Comparison of ENCODE assay signal across 29 cellular contexts in genomic region chr22:22125579-22126468, GRCh38.
"Had no signal": no experiment of that assay in that cellular context is flagged by ENCODE, and none has a peak within 500 bp of the region (broad histone marks: within the 10 kb centered on the region; RNA-seq: fewer than 3 reads in every experiment).

No MANE protein-coding gene starts in this region.

- H3K4me3 Mint-ChIP-seq: activated CD4-positive, alpha-beta T cell treated with anti-CD3 and anti-CD28 coated beads, Interleukin-2, amount 10 ng/mL, durations not matched to agents 7 days and 5 days; activated CD8-positive, alpha-beta T cell treated with anti-CD3 and anti-CD28 coated beads, Interleukin-2, amount 10 ng/mL, durations not matched to agents 7 days and 5 days; activated T-cell treated with anti-CD3 and anti-CD28 coated beads, Interleukin-2, amount 50 U/mL, for 72 hours; mesothelial cell of epicardium; nephron progenitor cell; T-helper 2 cell treated with Interferon-gamma antibody and Interleukin-4, amounts not matched to agents 5 μg/mL and 100 μg/mL, for 36 hours had no signal

- H3K4me1 ChIP-seq: adrenal gland, breast epithelium, right atrium auricular region, tibial nerve, vagina had no signal

- H3K36me3 ChIP-seq: adrenal gland, breast epithelium, right atrium auricular region, tibial nerve, vagina had no signal

- ATAC-seq: activated CD8-positive, alpha-beta T cell treated with anti-CD3 and anti-CD28 coated beads, Interleukin-2, amount 10 ng/mL, durations not matched to agents 7 days and 5 days; activated T-cell treated with anti-CD3 and anti-CD28 coated beads, Interleukin-2, amount 50 U/mL, for 72 hours; left lobe of liver; stimulated activated naive CD8-positive, alpha-beta T cell treated with anti-CD3 and anti-CD28 coated beads, Interleukin-15, Interleukin-2, amounts not matched to agents 100 U/mL and 50 U/mL, for 24 hours had no signal

- H3K4me3 ChIP-seq: adrenal gland, breast epithelium, lung, right atrium auricular region, tibial nerve, vagina had no signal

- H3K36me3 Mint-ChIP-seq: mesothelial cell of epicardium had no signal

- H3K9me3 Mint-ChIP-seq: activated CD4-positive, alpha-beta T cell treated with anti-CD3 and anti-CD28 coated beads, Interleukin-2, amount 10 ng/mL, durations not matched to agents 7 days and 5 days; activated T-cell treated with anti-CD3 and anti-CD28 coated beads, Interleukin-2, amount 50 U/mL, for 72 hours; mesothelial cell of epicardium; nephron progenitor cell; T-helper 2 cell treated with Interferon-gamma antibody and Interleukin-4, amounts not matched to agents 5 μg/mL and 100 μg/mL, for 36 hours had no signal

- H3K27me3 ChIP-seq: adrenal gland, right atrium auricular region, vagina had no signal

- H3K9me3 ChIP-seq: adrenal gland, breast epithelium, right atrium auricular region, tibial nerve, vagina had no signal

- H3K27ac ChIP-seq: adrenal gland, breast epithelium, right atrium auricular region, tibial nerve, vagina had no signal

- H3K27ac Mint-ChIP-seq: activated CD4-positive, alpha-beta T cell treated with anti-CD3 and anti-CD28 coated beads, Interleukin-2, amount 10 ng/mL, durations not matched to agents 7 days and 5 days; activated CD8-positive, alpha-beta T cell treated with anti-CD3 and anti-CD28 coated beads, Interleukin-2, amount 10 ng/mL, durations not matched to agents 7 days and 5 days; activated T-cell treated with anti-CD3 and anti-CD28 coated beads, Interleukin-2, amount 50 U/mL, for 72 hours; mesothelial cell of epicardium; nephron progenitor cell; progenitor cell of endocrine pancreas; T-helper 2 cell treated with Interferon-gamma antibody and Interleukin-4, amounts not matched to agents 5 μg/mL and 100 μg/mL, for 36 hours had no signal

- DNase-seq: activated CD4-positive, alpha-beta T cell treated with anti-CD3 and anti-CD28 coated beads, Interleukin-2, amount 10 ng/mL, durations not matched to agents 7 days and 5 days; activated CD8-positive, alpha-beta memory T cell treated with anti-CD3 and anti-CD28 coated beads, Interleukin-2, amount 50 U/mL, for 4 hours; activated CD8-positive, alpha-beta T cell treated with anti-CD3 and anti-CD28 coated beads, Interleukin-2, amount 10 ng/mL, durations not matched to agents 7 days and 5 days; activated effector memory CD4-positive, alpha-beta T cell treated with anti-CD3 and anti-CD28 coated beads, Interleukin-2, amount 50 U/mL, for 16 hours; activated naive CD4-positive, alpha-beta T cell treated with anti-CD3 and anti-CD28 coated beads, Interleukin-2, amount 50 U/mL, for 16 hours; activated T-cell treated with anti-CD3 and anti-CD28 coated beads, Interleukin-2, amount 50 U/mL, for 72 hours; adrenal gland; cerebellar nuclear complex; cortex of kidney; hypothalamus; nephron progenitor cell; stimulated activated CD4-positive, alpha-beta T cell treated with anti-CD3 and anti-CD28 coated beads, Interleukin-12 subunit alpha, Interleukin-12 subunit beta, amount 100 ng/mL, for 4 hours; stimulated activated CD4-positive, alpha-beta T cell treated with anti-CD3 and anti-CD28 coated beads, Interleukin-1b, Interleukin-23, amount 100 ng/mL, for 48 hours; stimulated activated CD8-positive, alpha-beta memory T cell treated with anti-CD3 and anti-CD28 coated beads, Interleukin-4, amount 100 ng/mL, for 48 hours; stimulated activated naive CD8-positive, alpha-beta T cell treated with anti-CD3 and anti-CD28 coated beads, Interleukin-15, Interleukin-2, amounts not matched to agents 100 U/mL and 50 U/mL, for 24 hours; substantia nigra had no signal

- H3K4me1 Mint-ChIP-seq: mesothelial cell of epicardium, nephron progenitor cell had no signal

- FAIRE-seq: astrocyte, frontal cortex, keratinocyte, TTC549 had no signal
